In the genomic region with DNA sequence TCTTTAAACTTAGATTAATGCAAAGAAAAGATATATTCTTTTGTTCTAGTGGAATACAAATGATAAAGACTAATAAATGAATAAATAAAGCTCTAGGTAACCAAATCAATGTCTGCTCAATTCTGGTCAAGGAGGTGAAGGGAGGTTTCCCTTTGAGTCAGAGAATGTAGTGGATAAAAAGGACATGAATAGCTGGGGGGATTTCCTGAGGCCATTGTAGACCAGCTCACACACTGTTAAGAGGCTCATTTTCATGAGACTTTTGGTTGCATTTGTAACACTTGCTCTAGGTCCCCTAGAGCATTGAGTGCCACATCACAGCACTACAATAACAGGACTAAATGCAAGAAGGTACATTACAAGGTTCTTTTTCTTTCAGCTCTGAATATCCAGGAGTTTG, we compare ENCODE assay signal across 10 cellular contexts.
DNase-seq lines count a peak whose midpoint lies in the region; ATAC-seq and TF ChIP-seq lines count a peak whose summit lies in the region.
"Had no signal": no experiment of that assay in that cellular context is flagged by ENCODE, and none has a peak within 500 bp of the region (broad histone marks: within the 10 kb centered on the region; RNA-seq: fewer than 3 reads in every experiment).

No MANE protein-coding gene starts in this region.

- no peak overlapping the region for H3K4me3 Mint-ChIP-seq in endodermal cell

- intact Hi-C loops in right cardiac atrium (cut with DNase I): no loop called here

- H3K4me1 Mint-ChIP-seq in endodermal cell: no peaks in the 10 kb centered on the region

- peak; percentile 35 for DNase-seq in GM10266 (ENCODE audit: extremely low spot score)
- no peak for DNase-seq in endodermal cell
- no peak for DNase-seq in NCI-H524 treated with DMSO at 0.1 percent for 48 hours (lab: John Stamatoyannopoulos, UW)
- no peak for DNase-seq in epidermal melanocyte (ENCODE audit: insufficient read length, low spot score)
- no peak for DNase-seq in right cardiac atrium
- DNase-seq: GF-D8 had no signal

- no peaks in the 10 kb centered on the region for H3K36me3 Mint-ChIP-seq in endodermal cell (ENCODE audit: low read depth)

- H3K27ac Mint-ChIP-seq in endodermal cell: no peak overlapping the region

- no peaks in the 10 kb centered on the region for H3K36me3 ChIP-seq in endodermal cell (ENCODE audit: control insufficient read depth, insufficient read depth, low read length)
- H3K36me3 ChIP-seq: right atrium auricular region had no signal

- H3K4me1 ChIP-seq in endodermal cell (ENCODE audit: control insufficient read depth, insufficient read depth, low read length) (no peaks in the 10 kb centered on the region), right cardiac atrium (ENCODE audit: control insufficient read depth, insufficient read depth, low read length) (peaks cover 4% of the 10 kb centered on the region)

- no peak overlapping the region for H3K9ac ChIP-seq in endodermal cell (ENCODE audit: extremely low read depth, low read length, poor library complexity, severe bottlenecking)

- H3K27me3 Mint-ChIP-seq in endodermal cell (ENCODE audit: insufficient read depth): no peaks in the 10 kb centered on the region

- H3K27me3 ChIP-seq in endodermal cell (ENCODE audit: control insufficient read depth, insufficient read depth, low read length, poor library complexity, severe bottlenecking) (no peaks in the 10 kb centered on the region), right cardiac atrium (ENCODE audit: control insufficient read depth, insufficient read depth) (no peaks in the 10 kb centered on the region)
- H3K27me3 ChIP-seq: right atrium auricular region had no signal

- H3K9me3 ChIP-seq in endodermal cell (ENCODE audit: control insufficient read depth, low read length) (no peaks in the 10 kb centered on the region), right cardiac atrium (ENCODE audit: control insufficient read depth, low read length) (no peaks in the 10 kb centered on the region)
- H3K9me3 ChIP-seq: right atrium auricular region had no signal

- TF ChIP-seq CTCF in GM10266 (IDR thresholded peaks at IDR 0.05; ENCODE audit: control insufficient read depth, insufficient read depth, low read depth, missing control alignments): no peak
- TF ChIP-seq CTCF in endodermal cell (conservative IDR thresholded peaks at IDR 0.05): no peak

- no peak overlapping the region for H3K4me3 ChIP-seq in endodermal cell (ENCODE audit: low read length)
- H3K4me3 ChIP-seq in right cardiac atrium (ENCODE audit: low read length): no peak overlapping the region
- H3K4me3 ChIP-seq: right atrium auricular region had no signal

- ATAC-seq in GM19043 (IDR thresholded peaks at IDR 0.05; ENCODE audit: low read depth, unreplicated experiment) (peak; percentile 66), HG02571 (IDR thresholded peaks at IDR 0.05; ENCODE audit: unreplicated experiment) (peak; percentile 91), HG03432 (IDR thresholded peaks at IDR 0.05; ENCODE audit: unreplicated experiment) (peak; percentile 92), right cardiac atrium (no peak)

- no peaks in the 10 kb centered on the region for H3K9me3 Mint-ChIP-seq in endodermal cell

- H3K27ac ChIP-seq in endodermal cell (ENCODE audit: low read depth, low read length) (no peak overlapping the region), right cardiac atrium (ENCODE audit: low read length) (no peak overlapping the region)
- H3K27ac ChIP-seq: right atrium auricular region had no signal

Comparison
In these comparisons a context has a peak if more than half of its experiments do, and no peak if none do; other contexts are left out.
1. ATAC-seq: peak in GM19043 (single experiment), HG02571 (single experiment) and HG03432 (single experiment); none in right cardiac atrium (0 of 2).